ENCODE assay signal across 12 cellular contexts in genomic region chr2:101047075-101047766, GRCh38. TPM values are rescaled to one million over a fixed set of nuclear protein-coding genes. Genes with fewer than 3 reads are reported as not detected.
DNase-seq lines count a peak whose midpoint lies in the region; ATAC-seq, FAIRE-seq and TF ChIP-seq lines count a peak whose summit lies in the region.
"Had no signal": no experiment of that assay in that cellular context is flagged by ENCODE, and none has a peak within 500 bp of the region (broad histone marks: within the 10 kb centered on the region; RNA-seq: fewer than 3 reads in every experiment).

No MANE protein-coding gene starts in this region.

- RAD21 ChIA-PET in HCT116 (lab: Charles Lee; ENCODE audit: low non-redundant PET in 1 of 2, low total read pairs in 2 of 2, uncharacterized antibody in 2 of 2, unreplicated experiment in 2 of 2): no interaction called here

- CTCF ChIA-PET in HCT116 (lab: Charles Lee): interaction anchor here (1.3 kb wide), 2 partner anchors 9 to 10 kb away, joined by 4 read pairs; no protein-coding TSS in a partner anchor
- CTCF ChIA-PET in RWPE1 (lab: Yijun Ruan, JAX): interaction anchor here (0.5 to 1.5 kb wide), 5 partner anchors 10 to 337 kb away, joined by 3 to 9 read pairs (median 4); partner anchors contain the start of gene TBC1D8

- no peak overlapping the region for H3K4me3 ChIP-seq in HCT116 (replicated peaks in 1 of 2; ENCODE audit: low read depth in 1 of 2, low read length in 2 of 2)
- H3K4me3 ChIP-seq in fibroblast of pulmonary artery (replicated peaks; ENCODE audit: low read depth, low read length): no peak overlapping the region
- no peak overlapping the region for H3K4me3 ChIP-seq in pancreas
- no peak overlapping the region for H3K4me3 ChIP-seq in Karpas-422 (ENCODE audit: low read length)
- H3K4me3 ChIP-seq: dorsolateral prefrontal cortex had no signal

- H4K20me1 ChIP-seq in HCT116 (ENCODE audit: insufficient read depth) (no peaks in the 10 kb centered on the region), Karpas-422 (ENCODE audit: insufficient read depth, low read depth, low read length) (no peaks in the 10 kb centered on the region)

- H3K27me3 ChIP-seq in HCT116 (ENCODE audit: insufficient read depth, low read length) (no peaks in the 10 kb centered on the region), pancreas (no peaks in the 10 kb centered on the region), Karpas-422 (ENCODE audit: low read length) (0 out of 2 replicates have a peak, but pooled peaks cover 2% of the 10 kb centered on the region)
- H3K27me3 ChIP-seq: dorsolateral prefrontal cortex had no signal

- no peak overlapping the region for H3K9ac ChIP-seq in HCT116 (ENCODE audit: low read length)
- H3K9ac ChIP-seq in Karpas-422 (ENCODE audit: low read length): no peak overlapping the region

- H3K9me2 ChIP-seq in HCT116 (ENCODE audit: insufficient read depth): no peaks in the 10 kb centered on the region
- H3K9me2 ChIP-seq in Karpas-422 (replicated peaks; ENCODE audit: insufficient read depth, low read length): no peaks in the 10 kb centered on the region

- peak; percentile 32 for DNase-seq in HCT116 (ENCODE audit: low read depth, low spot score)
- peak; percentile 91 for DNase-seq in RWPE1 (ENCODE audit: low spot score)
- peak; percentile 48 for DNase-seq in fibroblast of pulmonary artery (ENCODE audit: low read depth)
- DNase-seq in pancreas: peak in 4 of 6 donors; percentile 54 to 83 (median 68)
- no peak for DNase-seq in Karpas-422
- no peak for DNase-seq in NCI-H2227 (lab: John Stamatoyannopoulos, UW; ENCODE audit: unreplicated experiment)
- DNase-seq: activated CD4-positive, CD25-positive, alpha-beta regulatory T cell; NCI-H187; stimulated activated naive CD4-positive, alpha-beta T cell had no signal

- intact Hi-C loops in HCT116 (cut with micrococcal nuclease) (no loop called here), pancreas (cut with DNase I) (no loop called here)

- H3K27ac ChIP-seq in HCT116 (ENCODE audit: low read depth, low read length): peak overlapping the region; percentile 22
- peak overlapping the region; percentile 83 for H3K27ac ChIP-seq in RWPE1
- peak overlapping the region in 3 of 4 donors; percentile 20 to 70 (median 53) for H3K27ac ChIP-seq in pancreas
- no peak overlapping the region for H3K27ac ChIP-seq in Karpas-422 (ENCODE audit: low read length)
- H3K27ac ChIP-seq: dorsolateral prefrontal cortex had no signal

- no peak overlapping the region for H2AFZ ChIP-seq in HCT116 (ENCODE audit: low read depth, low read length, poor library complexity, severe bottlenecking)
- H2AFZ ChIP-seq in Karpas-422 (ENCODE audit: low read length): no peak overlapping the region

- H3K9me3 ChIP-seq in HCT116 (ENCODE audit: control insufficient read depth in 1 of 2, insufficient read depth in 1 of 2, low read depth in 1 of 2, low read length in 2 of 2) (no peaks in the 10 kb centered on the region), pancreas (no peaks in the 10 kb centered on the region), Karpas-422 (ENCODE audit: low read length) (no peaks in the 10 kb centered on the region)

- ATAC-seq in HCT116: peak; percentile 74
- ATAC-seq in pancreas: peak; percentile 87 to 91 (median 89)
- ATAC-seq in GM19463 (IDR thresholded peaks at IDR 0.05; ENCODE audit: unreplicated experiment): no peak
- no peak for ATAC-seq in HG02571 (IDR thresholded peaks at IDR 0.05; ENCODE audit: unreplicated experiment)

- H3K4me1 ChIP-seq in HCT116 (ENCODE audit: control insufficient read depth in 1 of 2, insufficient read depth in 2 of 2, low read length in 2 of 2): peaks cover 12 to 16% of the 10 kb centered on the region in 2 experiments
- H3K4me1 ChIP-seq in pancreas: peaks cover 6 to 14% (median 7%) of the 10 kb centered on the region in 3 donors
- no peaks in the 10 kb centered on the region for H3K4me1 ChIP-seq in Karpas-422 (ENCODE audit: low read length)

- 71 to 72% methylated on average over 12 of the region's 12 CpGs for WGBS in pancreas, 2 donors

- no peak for TF ChIP-seq POLR2A in HCT116 (IDR thresholded peaks at IDR 0.05; ENCODE audit: borderline replicate concordance, extremely low read depth, insufficient read depth, insufficient read length)

- no peak for FAIRE-seq in pancreas (lab: Jason Lieb, UNC)

- H3K4me2 ChIP-seq in HCT116 (ENCODE audit: low read length) (peak overlapping the region; percentile 38; the same call in 1 of the 2 replicates), Karpas-422 (ENCODE audit: low read depth, low read length, poor library complexity, severe bottlenecking) (no peak overlapping the region)

- H3K36me3 ChIP-seq in HCT116 (ENCODE audit: control insufficient read depth in 1 of 2, insufficient read depth in 2 of 2, low read length in 2 of 2) (peaks cover 0 to 9% of the 10 kb centered on the region in 2 experiments; a peak in 2 of 4 replicates), pancreas (peaks cover 0 to 13% (median 0%) of the 10 kb centered on the region in 3 donors), Karpas-422 (ENCODE audit: insufficient read depth, low read length) (no peaks in the 10 kb centered on the region)

- TF ChIP-seq CTCF in HCT116 (IDR thresholded peaks at IDR 0.05 in 2 of 3, conservative IDR thresholded peaks at IDR 0.05 in 1 of 3; ENCODE audit: borderline replicate concordance in 1 of 3, insufficient read depth in 1 of 3, low read depth in 2 of 3, low read length in 2 of 3) (no peak), RWPE1 (conservative IDR thresholded peaks at IDR 0.05; ENCODE audit: low read depth) (no peak), fibroblast of pulmonary artery (IDR thresholded peaks at IDR 0.05; ENCODE audit: low read length, missing control alignments) (no peak), pancreas (IDR thresholded peaks at IDR 0.05) (no peak)

- POLR2A ChIA-PET in HCT116 (lab: Charles Lee): no interaction called here
- POLR2A ChIA-PET in RWPE1 (lab: Yijun Ruan, JAX; ENCODE audit: low non-redundant PET): interaction anchor here (0.7 kb wide), 1 partner anchor 104 kb away, joined by 3 read pairs; the partner anchor contains the start of gene TBC1D8

- no TSS peak for BruUV-seq in HCT116 (replicated peaks; lab: Mats Ljungman, UMichigan)

- TF ChIP-seq RAD21 in HCT116 (IDR thresholded peaks at IDR 0.05; ENCODE audit: low read depth): no peak

- H3K79me2 ChIP-seq in HCT116 (ENCODE audit: insufficient read depth, low read length): no peaks in the 10 kb centered on the region
- H3K79me2 ChIP-seq in Karpas-422 (ENCODE audit: low read length): no peaks in the 10 kb centered on the region

TF ChIP-seq in HCT116, 20 proteins besides CTCF, POLR2A, EP300 and RAD21:
- no peak for TF ChIP-seq CBX3 (IDR thresholded peaks at IDR 0.05; ENCODE audit: low read depth)
- 0 out of 2 replicates have a peak, but pooled peaks have one; percentile 2 for TF ChIP-seq SP1 (IDR thresholded peaks at IDR 0.05; ENCODE audit: low read depth)
- 0 out of 2 replicates have a peak, but pooled peaks have one; percentile 17 for TF ChIP-seq JUND (IDR thresholded peaks at IDR 0.05)
- peak; percentile 38; the same call in 1 of the 2 replicates for TF ChIP-seq FOSL1 (IDR thresholded peaks at IDR 0.05; ENCODE audit: low read depth)

RNA-seq across cellular contexts. Expression of gene RPL31, which starts 45.1 kb away (rescaled TPM):
- total RNA-seq in HCT116 (2021; ENCODE audit: unreplicated experiment) (1,340 TPM), pancreas (1,000 to 10,000 TPM in 1 of 6 donors, 100 to 1,000 TPM in 5; 583 to 1,055 (median 904) TPM)
- 3,999 and 4,166 TPM in 2 replicates for polyA plus RNA-seq in HCT116 (2012)
- 1,000 to 10,000 TPM; 2,539 to 3,410 TPM for polyA plus RNA-seq in pancreas
- 1,552 and 1,797 TPM in 2 replicates for total RNA-seq in Karpas-422 (2014; rRNA removed; shearing (Covaris generic); ENCODE audit: low replicate concordance)

Comparison
In these comparisons a context has a peak if more than half of its experiments do, and no peak if none do; other contexts are left out.
1. ATAC-seq: peak in HCT116 (single experiment) and pancreas (4 of 4); none in GM19463 (single experiment) and HG02571 (single experiment).
2. DNase-seq: peak in HCT116 (single experiment), RWPE1 (single experiment), fibroblast of pulmonary artery (single experiment) and pancreas (4 of 6); none in Karpas-422 (single experiment) and NCI-H2227 (single experiment).